Comparison of ENCODE assay signal across 1 cellular context in the genomic region with DNA sequence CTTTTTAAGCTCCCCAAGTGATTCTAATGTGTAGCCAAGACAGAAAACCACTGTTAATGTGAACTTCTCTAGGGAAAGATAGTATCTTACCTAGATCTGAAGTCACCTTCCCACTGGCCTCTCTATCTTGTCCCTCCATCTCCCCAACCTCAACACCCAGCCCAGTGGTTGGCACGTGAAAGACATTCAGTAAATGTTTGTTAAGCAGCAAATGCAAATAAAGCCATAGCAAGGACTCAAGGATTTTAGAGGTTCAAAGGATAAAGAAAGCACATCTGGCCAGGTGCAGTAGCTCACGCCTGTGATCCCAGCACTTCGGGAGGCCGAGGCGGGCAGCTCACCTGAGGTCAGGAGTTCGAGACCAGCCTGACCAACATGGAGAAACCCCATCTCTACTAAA.
TF ChIP-seq lines count a peak whose summit lies in the region.

No MANE protein-coding gene starts in this region.

TF ChIP-seq in GM23338, 12 proteins besides CTCF, POLR2A, EP300 and RAD21 (continued from another document):
- TF ChIP-seq, protein P1, sequence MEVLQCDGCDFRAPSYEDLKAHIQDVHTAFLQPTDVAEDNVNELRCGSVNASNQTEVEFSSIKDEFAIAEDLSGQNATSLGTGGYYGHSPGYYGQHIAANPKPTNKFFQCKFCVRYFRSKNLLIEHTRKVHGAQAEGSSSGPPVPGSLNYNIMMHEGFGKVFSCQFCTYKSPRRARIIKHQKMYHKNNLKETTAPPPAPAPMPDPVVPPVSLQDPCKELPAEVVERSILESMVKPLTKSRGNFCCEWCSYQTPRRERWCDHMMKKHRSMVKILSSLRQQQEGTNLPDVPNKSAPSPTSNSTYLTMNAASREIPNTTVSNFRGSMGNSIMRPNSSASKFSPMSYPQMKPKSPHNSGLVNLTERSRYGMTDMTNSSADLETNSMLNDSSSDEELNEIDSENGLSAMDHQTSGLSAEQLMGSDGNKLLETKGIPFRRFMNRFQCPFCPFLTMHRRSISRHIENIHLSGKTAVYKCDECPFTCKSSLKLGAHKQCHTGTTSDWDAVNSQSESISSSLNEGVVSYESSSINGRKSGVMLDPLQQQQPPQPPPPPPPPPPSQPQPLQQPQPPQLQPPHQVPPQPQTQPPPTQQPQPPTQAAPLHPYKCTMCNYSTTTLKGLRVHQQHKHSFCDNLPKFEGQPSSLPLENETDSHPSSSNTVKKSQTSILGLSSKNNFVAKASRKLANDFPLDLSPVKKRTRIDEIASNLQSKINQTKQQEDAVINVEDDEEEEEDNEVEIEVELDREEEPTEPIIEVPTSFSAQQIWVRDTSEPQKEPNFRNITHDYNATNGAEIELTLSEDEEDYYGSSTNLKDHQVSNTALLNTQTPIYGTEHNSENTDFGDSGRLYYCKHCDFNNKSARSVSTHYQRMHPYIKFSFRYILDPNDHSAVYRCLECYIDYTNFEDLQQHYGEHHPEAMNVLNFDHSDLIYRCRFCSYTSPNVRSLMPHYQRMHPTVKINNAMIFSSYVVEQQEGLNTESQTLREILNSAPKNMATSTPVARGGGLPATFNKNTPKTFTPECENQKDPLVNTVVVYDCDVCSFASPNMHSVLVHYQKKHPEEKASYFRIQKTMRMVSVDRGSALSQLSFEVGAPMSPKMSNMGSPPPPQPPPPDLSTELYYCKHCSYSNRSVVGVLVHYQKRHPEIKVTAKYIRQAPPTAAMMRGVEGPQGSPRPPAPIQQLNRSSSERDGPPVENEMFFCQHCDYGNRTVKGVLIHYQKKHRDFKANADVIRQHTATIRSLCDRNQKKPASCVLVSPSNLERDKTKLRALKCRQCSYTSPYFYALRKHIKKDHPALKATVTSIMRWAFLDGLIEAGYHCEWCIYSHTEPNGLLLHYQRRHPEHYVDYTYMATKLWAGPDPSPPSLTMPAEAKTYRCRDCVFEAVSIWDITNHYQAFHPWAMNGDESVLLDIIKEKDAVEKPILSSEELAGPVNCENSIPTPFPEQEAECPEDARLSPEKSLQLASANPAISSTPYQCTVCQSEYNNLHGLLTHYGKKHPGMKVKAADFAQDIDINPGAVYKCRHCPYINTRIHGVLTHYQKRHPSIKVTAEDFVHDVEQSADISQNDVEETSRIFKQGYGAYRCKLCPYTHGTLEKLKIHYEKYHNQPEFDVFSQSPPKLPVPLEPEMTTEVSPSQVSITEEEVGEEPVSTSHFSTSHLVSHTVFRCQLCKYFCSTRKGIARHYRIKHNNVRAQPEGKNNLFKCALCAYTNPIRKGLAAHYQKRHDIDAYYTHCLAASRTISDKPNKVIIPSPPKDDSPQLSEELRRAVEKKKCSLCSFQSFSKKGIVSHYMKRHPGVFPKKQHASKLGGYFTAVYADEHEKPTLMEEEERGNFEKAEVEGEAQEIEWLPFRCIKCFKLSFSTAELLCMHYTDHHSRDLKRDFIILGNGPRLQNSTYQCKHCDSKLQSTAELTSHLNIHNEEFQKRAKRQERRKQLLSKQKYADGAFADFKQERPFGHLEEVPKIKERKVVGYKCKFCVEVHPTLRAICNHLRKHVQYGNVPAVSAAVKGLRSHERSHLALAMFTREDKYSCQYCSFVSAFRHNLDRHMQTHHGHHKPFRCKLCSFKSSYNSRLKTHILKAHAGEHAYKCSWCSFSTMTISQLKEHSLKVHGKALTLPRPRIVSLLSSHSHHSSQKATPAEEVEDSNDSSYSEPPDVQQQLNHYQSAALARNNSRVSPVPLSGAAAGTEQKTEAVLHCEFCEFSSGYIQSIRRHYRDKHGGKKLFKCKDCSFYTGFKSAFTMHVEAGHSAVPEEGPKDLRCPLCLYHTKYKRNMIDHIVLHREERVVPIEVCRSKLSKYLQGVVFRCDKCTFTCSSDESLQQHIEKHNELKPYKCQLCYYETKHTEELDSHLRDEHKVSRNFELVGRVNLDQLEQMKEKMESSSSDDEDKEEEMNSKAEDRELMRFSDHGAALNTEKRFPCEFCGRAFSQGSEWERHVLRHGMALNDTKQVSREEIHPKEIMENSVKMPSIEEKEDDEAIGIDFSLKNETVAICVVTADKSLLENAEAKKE (CRISPR knock-in tag; IDR thresholded peaks at IDR 0.05): no peak
- TF ChIP-seq EZH2phosphoT487 (IDR thresholded peaks at IDR 0.05; ENCODE audit: unreplicated experiment): no peak
- TF ChIP-seq, protein P2, sequence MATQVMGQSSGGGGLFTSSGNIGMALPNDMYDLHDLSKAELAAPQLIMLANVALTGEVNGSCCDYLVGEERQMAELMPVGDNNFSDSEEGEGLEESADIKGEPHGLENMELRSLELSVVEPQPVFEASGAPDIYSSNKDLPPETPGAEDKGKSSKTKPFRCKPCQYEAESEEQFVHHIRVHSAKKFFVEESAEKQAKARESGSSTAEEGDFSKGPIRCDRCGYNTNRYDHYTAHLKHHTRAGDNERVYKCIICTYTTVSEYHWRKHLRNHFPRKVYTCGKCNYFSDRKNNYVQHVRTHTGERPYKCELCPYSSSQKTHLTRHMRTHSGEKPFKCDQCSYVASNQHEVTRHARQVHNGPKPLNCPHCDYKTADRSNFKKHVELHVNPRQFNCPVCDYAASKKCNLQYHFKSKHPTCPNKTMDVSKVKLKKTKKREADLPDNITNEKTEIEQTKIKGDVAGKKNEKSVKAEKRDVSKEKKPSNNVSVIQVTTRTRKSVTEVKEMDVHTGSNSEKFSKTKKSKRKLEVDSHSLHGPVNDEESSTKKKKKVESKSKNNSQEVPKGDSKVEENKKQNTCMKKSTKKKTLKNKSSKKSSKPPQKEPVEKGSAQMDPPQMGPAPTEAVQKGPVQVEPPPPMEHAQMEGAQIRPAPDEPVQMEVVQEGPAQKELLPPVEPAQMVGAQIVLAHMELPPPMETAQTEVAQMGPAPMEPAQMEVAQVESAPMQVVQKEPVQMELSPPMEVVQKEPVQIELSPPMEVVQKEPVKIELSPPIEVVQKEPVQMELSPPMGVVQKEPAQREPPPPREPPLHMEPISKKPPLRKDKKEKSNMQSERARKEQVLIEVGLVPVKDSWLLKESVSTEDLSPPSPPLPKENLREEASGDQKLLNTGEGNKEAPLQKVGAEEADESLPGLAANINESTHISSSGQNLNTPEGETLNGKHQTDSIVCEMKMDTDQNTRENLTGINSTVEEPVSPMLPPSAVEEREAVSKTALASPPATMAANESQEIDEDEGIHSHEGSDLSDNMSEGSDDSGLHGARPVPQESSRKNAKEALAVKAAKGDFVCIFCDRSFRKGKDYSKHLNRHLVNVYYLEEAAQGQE (IDR thresholded peaks at IDR 0.05; ENCODE audit: unreplicated experiment): no peak
- TF ChIP-seq ZNF114 (CRISPR knock-in tag; IDR thresholded peaks at IDR 0.05): no peak
- TF ChIP-seq CREB1 (CRISPR knock-in tag; IDR thresholded peaks at IDR 0.05; ENCODE audit: low read depth): no peak
TF ChIP-seq in GM23338: peak in this region for 0.
